In the genomic region with DNA sequence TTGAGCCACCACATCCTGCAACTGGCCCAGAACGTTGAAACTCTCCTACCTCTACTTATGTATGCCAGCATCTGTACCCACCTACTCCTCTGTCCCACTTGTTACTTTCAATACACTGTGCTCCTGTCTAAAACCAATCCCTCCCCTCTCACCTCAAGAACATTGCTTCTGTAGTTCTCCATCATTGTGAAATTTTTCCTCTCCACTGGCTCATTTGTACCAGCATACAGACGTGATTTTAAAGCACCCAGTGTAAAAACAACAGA, we compare ENCODE assay signal across 9 cellular contexts. TPM values are rescaled to one million over a fixed set of nuclear protein-coding genes. Genes with fewer than 3 reads are reported as not detected.
DNase-seq lines count a peak whose midpoint lies in the region; ATAC-seq and TF ChIP-seq lines count a peak whose summit lies in the region.
"Had no signal": no experiment of that assay in that cellular context is flagged by ENCODE, and none has a peak within 500 bp of the region (broad histone marks: within the 10 kb centered on the region; RNA-seq: fewer than 3 reads in every experiment).

No MANE protein-coding gene starts in this region.

- H3K27ac ChIP-seq in right atrium auricular region: no peak overlapping the region
- H3K27ac ChIP-seq: SK-N-MC had no signal

- TF ChIP-seq CTCF in progenitor cell of endocrine pancreas (IDR thresholded peaks at IDR 0.05; ENCODE audit: unreplicated experiment): no peak
- TF ChIP-seq CTCF in right atrium auricular region (IDR thresholded peaks at IDR 0.05): no peak

- peaks cover 3% of the 10 kb centered on the region for H3K36me3 Mint-ChIP-seq in memory B cell
- peaks cover 12% of the 10 kb centered on the region for H3K36me3 Mint-ChIP-seq in progenitor cell of endocrine pancreas (ENCODE audit: insufficient read depth)

- no peaks in the 10 kb centered on the region for H3K27me3 ChIP-seq in right atrium auricular region

- H3K9me3 Mint-ChIP-seq in memory B cell (no peaks in the 10 kb centered on the region), progenitor cell of endocrine pancreas (ENCODE audit: low read depth) (no peaks in the 10 kb centered on the region)

- H3K4me1 Mint-ChIP-seq in memory B cell: peaks cover 18% of the 10 kb centered on the region
- peaks cover 6% of the 10 kb centered on the region for H3K4me1 Mint-ChIP-seq in progenitor cell of endocrine pancreas (ENCODE audit: low read depth)

- DNase-seq in memory B cell (ENCODE audit: low spot score in 2 of 2): no peak
- DNase-seq in C1 segment of cervical spinal cord (lab: John Stamatoyannopoulos, UW): no peak
- no peak for DNase-seq in progenitor cell of endocrine pancreas (ENCODE audit: low spot score, unreplicated experiment)
- DNase-seq in right atrium auricular region (ENCODE audit: low spot score): no peak
- no peak for DNase-seq in effector CD4-positive, alpha-beta T cell

- H3K27ac Mint-ChIP-seq in memory B cell: peak overlapping the region; percentile 97
- no peak overlapping the region for H3K27ac Mint-ChIP-seq in progenitor cell of endocrine pancreas

- H3K4me1 ChIP-seq in right atrium auricular region: peaks cover 0 to 8% of the 10 kb centered on the region in 2 donors

- H3K27me3 Mint-ChIP-seq in memory B cell (no peaks in the 10 kb centered on the region), progenitor cell of endocrine pancreas (no peaks in the 10 kb centered on the region)

- H3K36me3 ChIP-seq in right atrium auricular region: no peaks in the 10 kb centered on the region

- no peak overlapping the region for H3K4me3 ChIP-seq in right atrium auricular region
- H3K4me3 ChIP-seq: SK-N-MC had no signal

- no peaks in the 10 kb centered on the region for H3K9me3 ChIP-seq in right atrium auricular region

- ATAC-seq in GM18520 (IDR thresholded peaks at IDR 0.05; ENCODE audit: unreplicated experiment) (peak; percentile 36), GM21529 (IDR thresholded peaks at IDR 0.05; ENCODE audit: unreplicated experiment) (peak; percentile 37), HG03378 (IDR thresholded peaks at IDR 0.05; ENCODE audit: unreplicated experiment) (peak; percentile 40), memory B cell (ENCODE audit: low read depth) (peak; percentile 10)

- H3K4me3 Mint-ChIP-seq in memory B cell (peak overlapping the region; percentile 55), progenitor cell of endocrine pancreas (ENCODE audit: low read depth) (no peak overlapping the region)

RNA-seq across cellular contexts. Expression of gene USO1, which starts 25.5 kb away (rescaled TPM):
- total RNA-seq in progenitor cell of endocrine pancreas: 54.4 and 54.9 TPM in 2 replicates
- 10 to 100 TPM; 76.4 to 87.2 TPM for total RNA-seq in right atrium auricular region

RNA-seq across cellular contexts. Expression of gene G3BP2, which starts 25.7 kb away (rescaled TPM):
- 157 and 168 TPM in 2 replicates for total RNA-seq in progenitor cell of endocrine pancreas
- 10 to 100 TPM; 59.5 to 65.4 TPM for total RNA-seq in right atrium auricular region
